ENCODE assay signal across 8 cellular contexts in the genomic region with DNA sequence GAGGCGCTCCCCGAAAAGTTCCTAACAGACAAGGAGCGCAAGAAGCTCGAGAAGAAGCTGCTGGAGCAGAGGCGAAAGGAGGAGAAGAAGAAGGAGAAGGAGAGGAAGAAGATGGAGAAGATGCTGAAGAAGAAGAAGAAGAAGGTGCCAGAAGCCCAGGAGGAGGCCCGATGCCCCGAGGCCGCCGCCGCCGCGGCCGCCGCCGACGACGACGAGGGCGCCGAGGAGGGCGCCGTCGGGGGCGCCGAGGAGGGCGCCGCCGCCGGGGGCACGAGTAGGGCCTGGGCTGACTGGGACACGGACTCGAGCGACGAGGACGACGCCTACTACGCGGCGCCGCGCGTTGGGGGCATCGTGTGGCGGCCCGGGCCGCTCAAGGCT. TPM values are rescaled to one million over a fixed set of nuclear protein-coding genes. Genes with fewer than 3 reads are reported as not detected.
DNase-seq lines count a peak whose midpoint lies in the region; ATAC-seq and TF ChIP-seq lines count a peak whose summit lies in the region.

No MANE protein-coding gene starts in this region.

- no peak for TF ChIP-seq CTCF in BJ (IDR thresholded peaks at IDR 0.05; ENCODE audit: insufficient read depth, low read depth, low read length)
- no peak for TF ChIP-seq CTCF in KMS-11 (conservative IDR thresholded peaks at IDR 0.05; ENCODE audit: low read depth, low read length)

- POLR2A ChIA-PET in BJ (lab: Charles Lee): no interaction called here

- no peaks in the 10 kb centered on the region for H3K27me3 ChIP-seq in BJ (ENCODE audit: control insufficient read depth, insufficient read depth, low read length)
- no peaks in the 10 kb centered on the region; the same call in 1 of the 2 replicates for H3K27me3 ChIP-seq in KMS-11 (ENCODE audit: insufficient read depth, low read depth)

- no peaks in the 10 kb centered on the region for H3K27me3 Mint-ChIP-seq in naive B cell

- DNase-seq in BJ (ENCODE audit: low read depth) (no peak), naive B cell (no peak), ureter (ENCODE audit: low spot score) (no peak), NCI-H748 (lab: John Stamatoyannopoulos, UW; ENCODE audit: unreplicated experiment) (no peak), DMS53 (lab: John Stamatoyannopoulos, UW) (no peak)

- H4K20me1 ChIP-seq in KMS-11 (ENCODE audit: insufficient read depth): peaks cover 20% of the 10 kb centered on the region

- H3K9ac ChIP-seq in KMS-11: peak overlapping the region; percentile 67

- peaks cover 0 to 9% of the 10 kb centered on the region in 2 donors for H3K36me3 Mint-ChIP-seq in naive B cell

- peak overlapping the region; percentile 46; the same call in 1 of the 2 replicates for H3K4me2 ChIP-seq in KMS-11

- CTCF ChIA-PET in BJ (lab: Yijun Ruan, JAX): no interaction called here

- H3K27ac ChIP-seq in KMS-11: peak overlapping the region; percentile 57
- H3K27ac ChIP-seq in cingulate gyrus (ENCODE audit: low read depth, low read length): peak overlapping the region; percentile 85

- H3K4me1 Mint-ChIP-seq in naive B cell: peaks cover 23 to 42% (median 34%) of the 10 kb centered on the region in 3 donors

- ATAC-seq in naive B cell (ENCODE audit: low read depth in 2 of 2): no peak
- ATAC-seq in HG03565 (IDR thresholded peaks at IDR 0.05; ENCODE audit: unreplicated experiment): no peak

- H3K4me3 ChIP-seq in BJ (ENCODE audit: low read depth, low read length): peak overlapping the region; percentile 88
- no peak overlapping the region for H3K4me3 ChIP-seq in KMS-11 (IDR thresholded peaks at IDR 0.05; ENCODE audit: insufficient read depth, low read depth, low read length)

- H3K9me3 Mint-ChIP-seq in naive B cell: peaks cover 0 to 2% (median 0%) of the 10 kb centered on the region in 7 donors

- no peak overlapping the region for H2AFZ ChIP-seq in KMS-11 (ENCODE audit: low read depth)

- H3K36me3 ChIP-seq in BJ (ENCODE audit: control insufficient read depth, insufficient read depth, low read length): no peaks in the 10 kb centered on the region
- no peaks in the 10 kb centered on the region for H3K36me3 ChIP-seq in KMS-11 (ENCODE audit: insufficient read depth)

- peaks cover 31% of the 10 kb centered on the region for H3K79me2 ChIP-seq in KMS-11 (ENCODE audit: insufficient read depth, low read depth)

- H3K27ac Mint-ChIP-seq in naive B cell: peak overlapping the region in 5 of 6 donors; percentile 92 to 98 (median 97)

- H3K4me3 Mint-ChIP-seq in naive B cell: peak overlapping the region; percentile 80 to 97 (median 96)

- H3K4me1 ChIP-seq in KMS-11 (ENCODE audit: low read depth, poor library complexity, severe bottlenecking): peaks cover 46% of the 10 kb centered on the region

RNA-seq across cellular contexts. Expression of gene GNAS, which starts 37.5 kb away (rescaled TPM):
- polyA plus RNA-seq in BJ (2011; rRNA removed) (1,063 and 1,537 TPM in 2 replicates), naive B cell (ENCODE audit: low read depth in 6 of 6) (100 to 1,000 TPM; 133 to 298 (median 194) TPM)
- polyA minus RNA-seq in BJ (2011; rRNA and poly(A)+ RNA removed): 1,584 and 1,724 TPM in 2 replicates
- 940 TPM for total RNA-seq in ureter

RNA-seq across cellular contexts. Expression of gene GNAS-AS1, which starts 39.4 kb away (rescaled TPM):
- polyA plus RNA-seq in BJ (2011; rRNA removed): 0.42 and 0.45 TPM in 2 replicates
- 0.15 and 0.57 TPM in 2 replicates for polyA minus RNA-seq in BJ (2011; rRNA and poly(A)+ RNA removed)
- polyA plus RNA-seq in naive B cell (ENCODE audit: low read depth in 6 of 6): under 1 TPM in 1 of 6 donors, not detected in 5; 0.35 TPM
- total RNA-seq in ureter: 2.4 TPM
